1 cellular context compared by ENCODE assay signal in genomic region chr1:231934797-231935196, GRCh38.
TF ChIP-seq lines count a peak whose summit lies in the region.

No MANE protein-coding gene starts in this region.

TF ChIP-seq in K562, 482 proteins besides CTCF, POLR2A, EP300 and RAD21 (continued from another document):
- no peak for TF ChIP-seq FOXO4 (CRISPR knock-in tag; IDR thresholded peaks at IDR 0.05)
- no peak; the same call in 1 of the 2 replicates for TF ChIP-seq MAFG (tag; conservative IDR thresholded peaks at IDR 0.05)
- no peak for TF ChIP-seq ZNF644 (tag; IDR thresholded peaks at IDR 0.05; ENCODE audit: low read depth)
- peak; percentile 94 for TF ChIP-seq TEAD4 (IDR thresholded peaks at IDR 0.05; ENCODE audit: low read length)
- TF ChIP-seq TEAD4 (CRISPR knock-in tag; IDR thresholded peaks at IDR 0.05; ENCODE audit: borderline replicate concordance) = no peak
- TF ChIP-seq CBX2 (IDR thresholded peaks at IDR 0.05; ENCODE audit: insufficient read depth, low read length, poor library complexity, severe bottlenecking) = no peak
- TF ChIP-seq HOMEZ (CRISPR knock-in tag; IDR thresholded peaks at IDR 0.05) = no peak
- no peak for TF ChIP-seq ZNF655 (CRISPR knock-in tag; IDR thresholded peaks at IDR 0.05)
- TF ChIP-seq CCAR2 (IDR thresholded peaks at IDR 0.05; ENCODE audit: low read depth, low read length) = no peak
- peak; percentile 79 for TF ChIP-seq HES1 (IDR thresholded peaks at IDR 0.05; ENCODE audit: low read depth)
- TF ChIP-seq SMARCE1 (IDR thresholded peaks at IDR 0.05) = peak; percentile 79; the same call in 1 of the 2 replicates
- peak; percentile 52; the same call in 1 of the 2 replicates for TF ChIP-seq VEZF1 (CRISPR knock-in tag; IDR thresholded peaks at IDR 0.05)
- peak; percentile 49; the same call in 1 of the 2 replicates for TF ChIP-seq ZBTB17 (CRISPR knock-in tag; IDR thresholded peaks at IDR 0.05)
- peak; percentile 66; the same call in 1 of the 2 replicates for TF ChIP-seq SOX6 (IDR thresholded peaks at IDR 0.05)
- TF ChIP-seq CBFA2T2 (conservative IDR thresholded peaks at IDR 0.05) = peak; percentile 80
- TF ChIP-seq SMARCA4 (IDR thresholded peaks at IDR 0.05) = peak; percentile 42; the same call in 1 of the 2 replicates
- TF ChIP-seq TEAD1 (CRISPR knock-in tag; IDR thresholded peaks at IDR 0.05) = peak in 1 of 2 experiments; percentile 78; a peak in 2 of 4 replicates
- TF ChIP-seq ZNF175 (CRISPR knock-in tag; IDR thresholded peaks at IDR 0.05; ENCODE audit: low read depth) = no peak
- no peak for TF ChIP-seq GTF2A2 (tag; IDR thresholded peaks at IDR 0.05)
- no peak for TF ChIP-seq GABPB2 (CRISPR knock-in tag; conservative IDR thresholded peaks at IDR 0.05)
- TF ChIP-seq POLR2B (IDR thresholded peaks at IDR 0.05; ENCODE audit: low read depth, partially characterized antibody) = no peak
- no peak for TF ChIP-seq JUNB (CRISPR knock-in tag; conservative IDR thresholded peaks at IDR 0.05)
- peak; percentile 62; the same call in 1 of the 2 replicates for TF ChIP-seq FOXA1 (IDR thresholded peaks at IDR 0.05; ENCODE audit: borderline replicate concordance)
- peak; percentile 74; the same call in 1 of the 2 replicates for TF ChIP-seq KLF16 (IDR thresholded peaks at IDR 0.05)
- TF ChIP-seq ZNF395 (CRISPR knock-in tag; IDR thresholded peaks at IDR 0.05) = peak; percentile 46; the same call in 1 of the 2 replicates
- TF ChIP-seq ZBTB40 (IDR thresholded peaks at IDR 0.05) = no peak
- no peak for TF ChIP-seq ZBTB40 (CRISPR knock-in tag; IDR thresholded peaks at IDR 0.05)
- peak; percentile 90 for TF ChIP-seq TAL1 (IDR thresholded peaks at IDR 0.05)
- peak; percentile 53 for TF ChIP-seq MEIS2 (IDR thresholded peaks at IDR 0.05; ENCODE audit: partially characterized antibody)
- peak in 1 of 2 experiments; percentile 62; a peak in 1 of 4 replicates for TF ChIP-seq MAZ (CRISPR knock-in tag; conservative IDR thresholded peaks at IDR 0.05 in 1 of 2, IDR thresholded peaks at IDR 0.05 in 1 of 2)
- peak; percentile 85 for TF ChIP-seq ARID1B (IDR thresholded peaks at IDR 0.05)
- TF ChIP-seq ZNF639 (CRISPR knock-in tag; conservative IDR thresholded peaks at IDR 0.05 in 1 of 2, IDR thresholded peaks at IDR 0.05 in 1 of 2) = 0 out of 4 replicates have a peak, but pooled peaks of 1 of the 2 experiments have one; percentile 52
- no peak for TF ChIP-seq TRIM24 (IDR thresholded peaks at IDR 0.05)
- TF ChIP-seq NFE2 (IDR thresholded peaks at IDR 0.05; ENCODE audit: low read depth) = peak; percentile 50; the same call in 1 of the 2 replicates
- no peak for TF ChIP-seq BACH1 (tag; IDR thresholded peaks at IDR 0.05)
- peak in 1 of 2 experiments; percentile 81; a peak in 2 of 4 replicates for TF ChIP-seq RCOR1 (IDR thresholded peaks at IDR 0.05; ENCODE audit: borderline replicate concordance in 1 of 2, low read depth in 2 of 2, low read length in 2 of 2)
